In the genomic region with DNA sequence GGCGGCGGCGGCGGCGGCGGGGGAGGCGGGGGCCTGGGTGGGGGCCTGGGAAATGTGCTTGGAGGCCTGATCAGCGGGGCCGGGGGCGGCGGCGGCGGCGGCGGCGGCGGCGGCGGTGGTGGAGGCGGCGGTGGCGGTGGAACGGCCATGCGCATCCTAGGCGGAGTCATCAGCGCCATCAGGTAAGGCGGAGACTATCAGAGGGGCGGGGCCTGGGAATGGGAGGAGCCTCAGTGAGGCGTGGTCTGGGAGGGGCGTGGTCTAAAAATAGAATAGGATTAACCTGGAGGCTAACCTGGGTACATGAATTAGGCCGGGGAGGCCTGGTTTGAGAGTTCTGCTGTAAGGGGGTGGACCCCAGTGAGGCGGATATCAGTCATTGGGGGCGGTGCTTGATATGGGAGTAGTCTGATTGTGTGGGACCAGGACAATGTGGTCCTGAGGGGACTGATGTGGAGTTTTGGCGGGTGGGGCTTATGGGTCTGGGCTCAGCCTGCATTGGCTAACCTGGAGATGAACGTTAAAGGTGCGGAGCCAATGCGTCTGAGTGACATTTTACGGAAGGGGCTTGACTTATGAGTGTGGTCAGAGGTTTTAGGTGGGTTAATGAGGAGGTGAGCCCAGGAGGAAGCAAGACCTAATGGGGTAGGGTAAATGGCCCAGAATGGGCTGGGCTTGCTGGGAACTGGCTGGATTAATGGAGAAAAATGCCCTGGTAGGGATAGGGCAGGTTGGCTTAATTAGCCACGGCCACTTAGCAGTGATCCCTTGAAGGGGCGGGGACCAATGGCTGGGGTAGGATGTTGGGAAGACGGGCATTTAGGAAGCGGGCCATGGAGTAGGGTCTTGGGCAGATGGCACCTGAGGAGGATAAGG, we compare ENCODE assay signal across 7 cellular contexts. TPM values are rescaled to one million over a fixed set of nuclear protein-coding genes. Genes with fewer than 3 reads are reported as not detected.
DNase-seq lines count a peak whose midpoint lies in the region; ATAC-seq and TF ChIP-seq lines count a peak whose summit lies in the region.

No MANE protein-coding gene starts in this region.

- peaks cover 0 to 47% of the 10 kb centered on the region in 2 donors for H3K36me3 ChIP-seq in left lung

- intact Hi-C loops in left lung (cut with DNase I): no loop called here

- DNase-seq in NCI-H526 treated with DMSO at 0.1 percent for 48 hours (lab: John Stamatoyannopoulos, UW) (peak; percentile 79), dedifferentiated amniotic fluid mesenchymal stem cell (ENCODE audit: extremely low spot score) (peak; percentile 64), left lung (peak; percentile 86 to 93)
- peak; percentile 92 for DNase-seq in activated CD4-positive, alpha-beta T cell treated with anti-CD3 and anti-CD28 coated beads, Interleukin-2, amount 50 U/mL, for 1 hour
- DNase-seq in stimulated activated CD4-positive, alpha-beta T cell treated with anti-CD3 and anti-CD28 coated beads, Interleukin-1b, Interleukin-23, amount 100 ng/mL, for 48 hours: peak; percentile 93

- no peaks in the 10 kb centered on the region for H3K9me3 ChIP-seq in left lung

- peaks cover 5 to 42% of the 10 kb centered on the region in 2 donors for H3K4me1 ChIP-seq in left lung

- ATAC-seq in GM18511 (IDR thresholded peaks at IDR 0.05; ENCODE audit: unreplicated experiment) (peak; percentile 42), HG03460 (IDR thresholded peaks at IDR 0.05; ENCODE audit: unreplicated experiment) (peak; percentile 42), left lung (peak; percentile 67)

- TF ChIP-seq CTCF in left lung (IDR thresholded peaks at IDR 0.05): no peak

- H3K27ac ChIP-seq in left lung: peak overlapping the region; percentile 91 to 96

- H3K27me3 ChIP-seq in left lung: no peaks in the 10 kb centered on the region

- H3K4me3 ChIP-seq in left lung: peak overlapping the region; percentile 87 to 96

RNA-seq across cellular contexts. Expression of gene CAPNS1, which starts 1.4 kb away (rescaled TPM):
- total RNA-seq in left lung: 100 to 1,000 TPM; 688 to 720 TPM

RNA-seq across cellular contexts. Expression of gene COX7A1, which starts 11.0 kb away (rescaled TPM):
- 10 to 100 TPM; 47.1 to 64.9 TPM for total RNA-seq in left lung

RNA-seq across cellular contexts. Expression of gene TBCB, which starts 26.0 kb away (rescaled TPM):
- 100 to 1,000 TPM; 116 to 130 TPM for total RNA-seq in left lung

RNA-seq across cellular contexts. Expression of gene POLR2I, which starts 26.6 kb away (rescaled TPM):
- 10 to 100 TPM; 43.7 to 51.7 TPM for total RNA-seq in left lung

RNA-seq across cellular contexts. Expression of gene OVOL3, which starts 30.3 kb away (rescaled TPM):
- not detected for total RNA-seq in left lung

Comparison
In these comparisons a context has a peak if more than half of its experiments do, and no peak if none do; other contexts are left out.
1. Peak in every context shown above with its lines: DNase-seq, ATAC-seq, H3K4me3 ChIP-seq and H3K27ac ChIP-seq.